ENCODE assay signal across 21 cellular contexts in the genomic region with DNA sequence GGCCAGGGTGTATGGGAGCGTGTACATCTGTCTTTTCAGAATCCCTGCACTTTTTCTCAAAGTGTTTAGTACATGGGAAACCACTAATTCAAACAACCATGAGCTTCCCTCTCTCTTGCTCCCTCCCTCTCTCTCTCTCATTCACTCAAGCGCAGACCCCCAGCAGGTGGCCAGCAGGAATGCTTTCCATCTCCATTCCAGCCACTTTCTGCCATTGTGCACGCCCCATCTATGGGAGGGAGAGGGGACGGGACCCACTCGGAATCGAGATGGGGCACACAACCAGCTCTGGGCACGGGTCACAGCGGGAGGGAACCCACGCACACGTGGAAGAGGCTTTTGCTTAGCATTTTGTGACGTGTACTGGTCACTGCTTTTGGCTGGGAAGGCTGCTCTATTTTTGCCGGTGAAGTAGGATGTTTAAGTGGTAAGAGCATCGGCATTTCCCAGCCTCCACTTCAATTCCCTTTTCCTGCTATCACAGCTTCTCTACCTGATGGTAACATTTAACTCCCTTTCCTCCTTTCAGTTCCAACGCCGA.
DNase-seq lines count a peak whose midpoint lies in the region; ATAC-seq and TF ChIP-seq lines count a peak whose summit lies in the region.
"Had no signal": no experiment of that assay in that cellular context is flagged by ENCODE, and none has a peak within 500 bp of the region (broad histone marks: within the 10 kb centered on the region; RNA-seq: fewer than 3 reads in every experiment).

No MANE protein-coding gene starts in this region.

- 54 to 64% (median 59%) methylated on average over 14 to 15 of the region's 15 CpGs for WGBS in heart left ventricle, 4 donors

- TF ChIP-seq CTCF in heart left ventricle (IDR thresholded peaks at IDR 0.05) (no peak), Caco-2 (IDR thresholded peaks at IDR 0.05; ENCODE audit: insufficient read depth in 1 of 2, low read depth in 1 of 2, low read length in 1 of 2, severe bottlenecking in 1 of 2, unreplicated experiment in 1 of 2) (no peak)

- TF ChIP-seq POLR2A in heart left ventricle (IDR thresholded peaks at IDR 0.05), result no peak

- CTCF ChIA-PET in Caco-2 (lab: Charles Lee), result no interaction called here

- H3K36me3 ChIP-seq in heart left ventricle (peaks cover 0 to 87% (median 77%) of the 10 kb centered on the region in 9 donors), Caco-2 (ENCODE audit: control insufficient read depth, insufficient read depth, low read length) (no peaks in the 10 kb centered on the region)
- H3K36me3 ChIP-seq: cardiac muscle cell had no signal

- BruUV-seq in Caco-2 (replicated peaks; lab: Mats Ljungman, UMichigan), result no TSS peak

- H3K4me1 Mint-ChIP-seq in stimulated activated naive B cell treated with anti-CD40 and anti-IgM and Interleukin-4, amounts not matched to agents 10 μg/mL and 1 μg/mL and 100 μg/mL, for 72 hours, result peaks cover 59 to 89% of the 10 kb centered on the region in 2 donors
- peaks cover 24% of the 10 kb centered on the region for H3K4me1 Mint-ChIP-seq in Caco-2 (ENCODE audit: low read depth, unreplicated experiment)

- peak in 2 of 4 donors; percentile 2 to 38 for ATAC-seq in heart left ventricle
- no peak for ATAC-seq in Right ventricle myocardium superior (ENCODE audit: poor library complexity)
- no peak for ATAC-seq in stimulated activated naive B cell treated with anti-CD40 and anti-IgM and Interleukin-4, amounts not matched to agents 10 μg/mL and 1 μg/mL and 100 μg/mL, for 72 hours (replicated peaks)
- ATAC-seq: activated CD8-positive, alpha-beta T cell treated with anti-CD3 and anti-CD28 coated beads, Interleukin-2, amount 10 ng/mL, durations not matched to agents 7 days and 5 days had no signal

- no peaks in the 10 kb centered on the region for H3K27me3 Mint-ChIP-seq in stimulated activated naive B cell treated with anti-CD40 and anti-IgM and Interleukin-4, amounts not matched to agents 10 μg/mL and 1 μg/mL and 100 μg/mL, for 72 hours
- H3K27me3 Mint-ChIP-seq in Caco-2 (ENCODE audit: insufficient read depth, unreplicated experiment), result no peaks in the 10 kb centered on the region
- H3K27me3 Mint-ChIP-seq: CD4-positive, alpha-beta memory T cell had no signal

- peaks cover 12 to 74% (median 36%) of the 10 kb centered on the region in 12 donors for H3K4me1 ChIP-seq in heart left ventricle
- peaks cover 24% of the 10 kb centered on the region for H3K4me1 ChIP-seq in Caco-2

- intact Hi-C loops in heart left ventricle (cut with DNase I) (loop anchor here in 8 of 10 donors (5.0 to 10.0 kb wide), 4 partner anchors 82 to 145 kb away; a partner anchor contains a TSS), Right ventricle myocardium superior (cut with DNase I) (loop anchor here (5.0 to 10.0 kb wide), 4 partner anchors 38 to 145 kb away; a partner anchor contains a TSS), Caco-2 (cut with micrococcal nuclease; ENCODE audit: unreplicated experiment) (no loop called here)

- H3K4me3 ChIP-seq in heart left ventricle (no peak overlapping the region), Caco-2 (ENCODE audit: low read depth, low read length) (no peak overlapping the region)
- H3K4me3 ChIP-seq: cardiac muscle cell, tibial artery had no signal

- H3K27me3 ChIP-seq in heart left ventricle (no peaks in the 10 kb centered on the region), Caco-2 (replicated peaks; ENCODE audit: control insufficient read depth, insufficient read depth, low read length) (no peaks in the 10 kb centered on the region)
- H3K27me3 ChIP-seq: cardiac muscle cell, tibial artery had no signal

- no peak overlapping the region for H3K4me3 Mint-ChIP-seq in stimulated activated naive B cell treated with anti-CD40 and anti-IgM and Interleukin-4, amounts not matched to agents 10 μg/mL and 1 μg/mL and 100 μg/mL, for 72 hours
- no peak overlapping the region for H3K4me3 Mint-ChIP-seq in Caco-2 (ENCODE audit: unreplicated experiment)
- H3K4me3 Mint-ChIP-seq: activated CD8-positive, alpha-beta T cell treated with anti-CD3 and anti-CD28 coated beads, Interleukin-2, amount 10 ng/mL, durations not matched to agents 7 days and 5 days had no signal

- H3K9me3 ChIP-seq in heart left ventricle, result no peaks in the 10 kb centered on the region
- no peaks in the 10 kb centered on the region for H3K9me3 ChIP-seq in Caco-2
- H3K9me3 ChIP-seq: tibial artery had no signal

- H3K9me3 Mint-ChIP-seq in stimulated activated naive B cell treated with anti-CD40 and anti-IgM and Interleukin-4, amounts not matched to agents 10 μg/mL and 1 μg/mL and 100 μg/mL, for 72 hours, result peaks cover 0 to 6% of the 10 kb centered on the region in 2 donors
- no peaks in the 10 kb centered on the region for H3K9me3 Mint-ChIP-seq in Caco-2 (ENCODE audit: unreplicated experiment)

- H3K36me3 Mint-ChIP-seq in stimulated activated naive B cell treated with anti-CD40 and anti-IgM and Interleukin-4, amounts not matched to agents 10 μg/mL and 1 μg/mL and 100 μg/mL, for 72 hours, result peaks cover 69 to 91% of the 10 kb centered on the region in 2 donors
- H3K36me3 Mint-ChIP-seq in Caco-2 (ENCODE audit: insufficient read depth, unreplicated experiment), result peaks cover 6% of the 10 kb centered on the region

- peak overlapping the region in 11 of 12 donors; percentile 44 to 95 (median 83) for H3K27ac ChIP-seq in heart left ventricle
- peak overlapping the region; percentile 18 for H3K27ac ChIP-seq in angular gyrus (ENCODE audit: low read depth, low read length)
- H3K27ac ChIP-seq: cardiac muscle cell, tibial artery, WERI-Rb-1 had no signal

- DNase-seq in heart left ventricle (peak in 1 of 5 donors; percentile 53), Right ventricle myocardium superior (no peak), iPS-NIHi7 (ENCODE audit: extremely low spot score) (peak; percentile 66), Caco-2 (no peak), activated T-cell treated with anti-CD3 and anti-CD28 coated beads for 4 hours (no peak)
- no peak for DNase-seq in stimulated activated naive B cell treated with anti-CD40 and anti-IgM and Interleukin-4, amounts not matched to agents 10 μg/mL and 1 μg/mL and 100 μg/mL, for 72 hours
- no peak for DNase-seq in activated T-cell treated with anti-CD3 and anti-CD28 coated beads, Interleukin-2, amount 50 U/mL, for 1 hour
- DNase-seq: activated CD8-positive, alpha-beta T cell treated with anti-CD3 and anti-CD28 coated beads, Interleukin-2, amount 10 ng/mL, durations not matched to agents 7 days and 5 days; CD4-positive, alpha-beta memory T cell; DMS79 treated with DMSO at 0.1 percent for 48 hours; effector CD8-positive, alpha-beta T cell; glutamatergic neuron; kidney; NCI-H1694; NCI-H510A; SHP77; stimulated activated naive CD4-positive, alpha-beta T cell; tibial artery; WERI-Rb-1 had no signal

- POLR2A ChIA-PET in Caco-2 (lab: Charles Lee), result no interaction called here

- peak overlapping the region; percentile 83 for H3K27ac Mint-ChIP-seq in stimulated activated naive B cell treated with anti-CD40 and anti-IgM and Interleukin-4, amounts not matched to agents 10 μg/mL and 1 μg/mL and 100 μg/mL, for 72 hours
- H3K27ac Mint-ChIP-seq in Caco-2 (ENCODE audit: unreplicated experiment), result no peak overlapping the region
- H3K27ac Mint-ChIP-seq: activated CD8-positive, alpha-beta T cell treated with anti-CD3 and anti-CD28 coated beads, Interleukin-2, amount 10 ng/mL, durations not matched to agents 7 days and 5 days had no signal
